ENCODE assay signal across 9 cellular contexts in genomic region chr10:90288403-90288933, GRCh38.
DNase-seq lines count a peak whose midpoint lies in the region; FAIRE-seq and TF ChIP-seq lines count a peak whose summit lies in the region.
"Had no signal": no experiment of that assay in that cellular context is flagged by ENCODE, and none has a peak within 500 bp of the region (broad histone marks: within the 10 kb centered on the region; RNA-seq: fewer than 3 reads in every experiment).

No MANE protein-coding gene starts in this region.

- no peaks in the 10 kb centered on the region for H3K36me3 ChIP-seq in bronchial epithelial cell (ENCODE audit: control insufficient read depth, insufficient read depth, low read length)

- TF ChIP-seq CTCF in LNCAP (IDR thresholded peaks at IDR 0.05) = peak; percentile 49
- TF ChIP-seq CTCF in bronchial epithelial cell (IDR thresholded peaks at IDR 0.05; ENCODE audit: insufficient read depth, low read length, severe bottlenecking) = peak; percentile 20

- DNase-seq in Daoy (ENCODE audit: low read depth) = peak; percentile 22
- DNase-seq in bronchial epithelial cell (ENCODE audit: low read depth) = peak; percentile 42
- peak; percentile 3 to 69 for DNase-seq in lung microvascular endothelial cell (ENCODE audit: low read depth in 2 of 2)
- DNase-seq in effector CD8-positive, alpha-beta T cell (lab: John Stamatoyannopoulos, UW) = no peak
- DNase-seq in HuH-7 (ENCODE audit: low spot score) = no peak
- DNase-seq in stimulated activated naive CD4-positive, alpha-beta T cell (lab: John Stamatoyannopoulos, UW) = no peak
- no peak for DNase-seq in activated effector memory CD4-positive, alpha-beta T cell treated with anti-CD3 and anti-CD28 coated beads, Interleukin-2, amount 50 U/mL, for 16 hours
- DNase-seq: NK-92 treated with Interleukin-12 subunit alpha and Interleukin-12 subunit beta, amount 100 ng/mL, for 24 hours had no signal

- no peaks in the 10 kb centered on the region for H3K27me3 ChIP-seq in bronchial epithelial cell (ENCODE audit: control insufficient read depth, insufficient read depth, low read length)

- FAIRE-seq in bronchial epithelial cell (lab: Jason Lieb, UNC) = peak; percentile 28

- H3K4me3 ChIP-seq in bronchial epithelial cell (ENCODE audit: low read depth, low read length) = no peak overlapping the region

Comparison
In these comparisons a context has a peak if more than half of its experiments do, and no peak if none do; other contexts are left out.
1. DNase-seq: peak in Daoy (single experiment), bronchial epithelial cell (single experiment) and lung microvascular endothelial cell (2 of 2); none in effector CD8-positive, alpha-beta T cell (single experiment), HuH-7 (single experiment), stimulated activated naive CD4-positive, alpha-beta T cell (0 of 6) and activated effector memory CD4-positive, alpha-beta T cell treated with anti-CD3 and anti-CD28 coated beads, Interleukin-2, amount 50 U/mL, for 16 hours (single experiment).